21 cellular contexts compared by ENCODE assay signal in genomic region chr10:110946496-110946895, GRCh38.
"Had no signal": no experiment of that assay in that cellular context is flagged by ENCODE, and none has a peak within 500 bp of the region (broad histone marks: within the 10 kb centered on the region; RNA-seq: fewer than 3 reads in every experiment).

No MANE protein-coding gene starts in this region.

- H3K27me3 Mint-ChIP-seq: activated CD4-positive, alpha-beta memory T cell treated with anti-CD3 and anti-CD28 coated beads, Interleukin-2, amount 10 ng/mL, durations not matched to agents 7 days and 5 days; activated naive CD8-positive, alpha-beta T cell treated with anti-CD3 and anti-CD28 coated beads, Interleukin-2, amount 10 ng/mL, durations not matched to agents 7 days and 5 days; activated T-helper 17 cell treated with anti-CD3 and anti-CD28 coated beads, Interleukin-2, amount 50 U/mL, for 72 hours; stimulated activated naive CD8-positive, alpha-beta T cell treated with anti-CD3 and anti-CD28 coated beads, Interleukin-15, Interleukin-2, amounts not matched to agents 100 ng/mL and 50 ng/mL, for 24 hours had no signal

- H3K27ac ChIP-seq: cardiac muscle cell, dorsolateral prefrontal cortex, left ventricle myocardium inferior, psoas muscle, tibial nerve, uterus, WERI-Rb-1 had no signal

- H3K27me3 ChIP-seq: cardiac muscle cell, dorsolateral prefrontal cortex, tibial nerve, uterus had no signal

- ATAC-seq: activated T-helper 17 cell treated with anti-CD3 and anti-CD28 coated beads, Interleukin-2, amount 50 U/mL, for 72 hours; psoas muscle; right cardiac atrium had no signal

- DNase-seq: activated CD4-positive, alpha-beta memory T cell treated with anti-CD3 and anti-CD28 coated beads, Interleukin-2, amount 10 ng/mL, durations not matched to agents 7 days and 5 days; activated CD4-positive, alpha-beta T cell treated with anti-CD3 and anti-CD28 coated beads for 4 hours; activated naive CD4-positive, alpha-beta T cell; activated naive CD8-positive, alpha-beta T cell treated with anti-CD3 and anti-CD28 coated beads, Interleukin-2, amount 10 ng/mL, durations not matched to agents 7 days and 5 days; activated T-cell treated with anti-CD3 and anti-CD28 coated beads, Interleukin-2, amount 50 U/mL, for 1 hour; dorsolateral prefrontal cortex; foreskin melanocyte; hypothalamus; left ventricle myocardium inferior; psoas muscle; right cardiac atrium; stimulated activated CD4-positive, alpha-beta T cell treated with anti-CD3 and anti-CD28 coated beads, Interleukin-2, amount 100 ng/mL, for 48 hours; SW 1271; T-helper 2 cell; uterus; WERI-Rb-1 had no signal

- H3K27ac Mint-ChIP-seq: activated CD4-positive, alpha-beta memory T cell treated with anti-CD3 and anti-CD28 coated beads, Interleukin-2, amount 10 ng/mL, durations not matched to agents 7 days and 5 days; activated naive CD8-positive, alpha-beta T cell treated with anti-CD3 and anti-CD28 coated beads, Interleukin-2, amount 10 ng/mL, durations not matched to agents 7 days and 5 days; activated T-helper 17 cell treated with anti-CD3 and anti-CD28 coated beads, Interleukin-2, amount 50 U/mL, for 72 hours; stimulated activated naive CD8-positive, alpha-beta T cell treated with anti-CD3 and anti-CD28 coated beads, Interleukin-15, Interleukin-2, amounts not matched to agents 100 ng/mL and 50 ng/mL, for 24 hours had no signal

- H3K4me3 Mint-ChIP-seq: activated CD4-positive, alpha-beta memory T cell treated with anti-CD3 and anti-CD28 coated beads, Interleukin-2, amount 10 ng/mL, durations not matched to agents 7 days and 5 days; activated naive CD8-positive, alpha-beta T cell treated with anti-CD3 and anti-CD28 coated beads, Interleukin-2, amount 10 ng/mL, durations not matched to agents 7 days and 5 days; activated T-helper 17 cell treated with anti-CD3 and anti-CD28 coated beads, Interleukin-2, amount 50 U/mL, for 72 hours; neural crest cell; stimulated activated naive CD8-positive, alpha-beta T cell treated with anti-CD3 and anti-CD28 coated beads, Interleukin-15, Interleukin-2, amounts not matched to agents 100 ng/mL and 50 ng/mL, for 24 hours had no signal
